In genomic region chr5:142013734-142014495, GRCh38 we compare ENCODE assay signal across 6 cellular contexts. TPM values are rescaled to one million over a fixed set of nuclear protein-coding genes. Genes with fewer than 3 reads are reported as not detected.
A peak's percentile ranks its signal among the peaks of the same experiment; 100 is the strongest.
DNase-seq lines count a peak whose midpoint lies in the region; ATAC-seq and TF ChIP-seq lines count a peak whose summit lies in the region.

No MANE protein-coding gene starts in this region.

- peaks cover 67% of the 10 kb centered on the region for H3K4me1 Mint-ChIP-seq in activated T-helper 2 cell treated with anti-CD3 and anti-CD28 coated beads, Interferon-gamma antibody, Interleukin-2, Interleukin-4, amounts not matched to agents 10 μg/mL and 5 μg/mL and 100 μg/mL, durations not matched to agents 14 hours and 24 hours and 36 hours (ENCODE audit: low read depth)
- peaks cover 13% of the 10 kb centered on the region for H3K4me1 Mint-ChIP-seq in mesothelial cell of epicardium

- peaks cover 19% of the 10 kb centered on the region for H3K36me3 Mint-ChIP-seq in activated T-helper 2 cell treated with anti-CD3 and anti-CD28 coated beads, Interferon-gamma antibody, Interleukin-2, Interleukin-4, amounts not matched to agents 10 μg/mL and 5 μg/mL and 100 μg/mL, durations not matched to agents 14 hours and 24 hours and 36 hours (ENCODE audit: low read depth)
- H3K36me3 Mint-ChIP-seq in mesothelial cell of epicardium = peaks cover 4% of the 10 kb centered on the region

- peak overlapping the region; percentile 96 for H3K27ac Mint-ChIP-seq in activated T-helper 2 cell treated with anti-CD3 and anti-CD28 coated beads, Interferon-gamma antibody, Interleukin-2, Interleukin-4, amounts not matched to agents 10 μg/mL and 5 μg/mL and 100 μg/mL, durations not matched to agents 14 hours and 24 hours and 36 hours
- peak overlapping the region; percentile 97 for H3K27ac Mint-ChIP-seq in mesothelial cell of epicardium

- peak; percentile 96 for DNase-seq in ELR (ENCODE audit: low read depth)
- DNase-seq in activated T-helper 2 cell treated with anti-CD3 and anti-CD28 coated beads, Interferon-gamma antibody, Interleukin-2, Interleukin-4, amounts not matched to agents 10 μg/mL and 5 μg/mL and 100 μg/mL, durations not matched to agents 14 hours and 24 hours and 36 hours (ENCODE audit: low spot score) = no peak
- DNase-seq in mesothelial cell of epicardium (ENCODE audit: low spot score in 2 of 2, unreplicated experiment in 2 of 2) = no peak
- DNase-seq in HuH-7.5 (ENCODE audit: low spot score) = no peak

- no peak for TF ChIP-seq CTCF in mesothelial cell of epicardium (IDR thresholded peaks at IDR 0.05; ENCODE audit: unreplicated experiment)

- no peak for ATAC-seq in HG03280 (IDR thresholded peaks at IDR 0.05; ENCODE audit: unreplicated experiment)
- ATAC-seq in GM21825 (IDR thresholded peaks at IDR 0.05; ENCODE audit: unreplicated experiment) = no peak

- H3K4me3 Mint-ChIP-seq in activated T-helper 2 cell treated with anti-CD3 and anti-CD28 coated beads, Interferon-gamma antibody, Interleukin-2, Interleukin-4, amounts not matched to agents 10 μg/mL and 5 μg/mL and 100 μg/mL, durations not matched to agents 14 hours and 24 hours and 36 hours (ENCODE audit: low read depth) = peak overlapping the region; percentile 81
- H3K4me3 Mint-ChIP-seq in mesothelial cell of epicardium = peak overlapping the region; percentile 81

- no peaks in the 10 kb centered on the region for H3K27me3 Mint-ChIP-seq in activated T-helper 2 cell treated with anti-CD3 and anti-CD28 coated beads, Interferon-gamma antibody, Interleukin-2, Interleukin-4, amounts not matched to agents 10 μg/mL and 5 μg/mL and 100 μg/mL, durations not matched to agents 14 hours and 24 hours and 36 hours (ENCODE audit: low read depth)
- H3K27me3 Mint-ChIP-seq in mesothelial cell of epicardium (ENCODE audit: low read depth) = peaks cover 1% of the 10 kb centered on the region

- H3K9me3 Mint-ChIP-seq in activated T-helper 2 cell treated with anti-CD3 and anti-CD28 coated beads, Interferon-gamma antibody, Interleukin-2, Interleukin-4, amounts not matched to agents 10 μg/mL and 5 μg/mL and 100 μg/mL, durations not matched to agents 14 hours and 24 hours and 36 hours = no peaks in the 10 kb centered on the region
- no peaks in the 10 kb centered on the region for H3K9me3 Mint-ChIP-seq in mesothelial cell of epicardium

- intact Hi-C loops in activated T-helper 2 cell treated with anti-CD3 and anti-CD28 coated beads, Interferon-gamma antibody, Interleukin-2, Interleukin-4, amounts not matched to agents 10 μg/mL and 5 μg/mL and 100 μg/mL, durations not matched to agents 14 hours and 24 hours and 36 hours (cut with micrococcal nuclease) = no loop called here

RNA-seq across cellular contexts. Expression of gene GNPDA1, which starts 1.1 kb away (rescaled TPM):
- total RNA-seq in activated T-helper 2 cell treated with anti-CD3 and anti-CD28 coated beads, Interferon-gamma antibody, Interleukin-2, Interleukin-4, amounts not matched to agents 10 μg/mL and 5 μg/mL and 100 μg/mL, durations not matched to agents 14 hours and 24 hours and 36 hours = 35.8 and 43.7 TPM in 2 replicates
- total RNA-seq in mesothelial cell of epicardium = 55.0 to 56.6 TPM (median 55.1 TPM) in 3 replicates

RNA-seq across cellular contexts. Expression of gene RNF14, which starts 45.0 kb away (rescaled TPM):
- total RNA-seq in activated T-helper 2 cell treated with anti-CD3 and anti-CD28 coated beads, Interferon-gamma antibody, Interleukin-2, Interleukin-4, amounts not matched to agents 10 μg/mL and 5 μg/mL and 100 μg/mL, durations not matched to agents 14 hours and 24 hours and 36 hours = 22.0 and 24.1 TPM in 2 replicates
- total RNA-seq in mesothelial cell of epicardium = 34.0 to 36.5 TPM (median 35.1 TPM) in 3 replicates

RNA-seq across cellular contexts. Expression of gene PCDH12, which starts 55.9 kb away (rescaled TPM):
- 1.1 and 1.3 TPM in 2 replicates for total RNA-seq in activated T-helper 2 cell treated with anti-CD3 and anti-CD28 coated beads, Interferon-gamma antibody, Interleukin-2, Interleukin-4, amounts not matched to agents 10 μg/mL and 5 μg/mL and 100 μg/mL, durations not matched to agents 14 hours and 24 hours and 36 hours
- 0.07 to 0.29 TPM (median 0.18 TPM) in 3 replicates for total RNA-seq in mesothelial cell of epicardium
